Comparison of ENCODE assay signal across 1 cellular context in the genomic region with DNA sequence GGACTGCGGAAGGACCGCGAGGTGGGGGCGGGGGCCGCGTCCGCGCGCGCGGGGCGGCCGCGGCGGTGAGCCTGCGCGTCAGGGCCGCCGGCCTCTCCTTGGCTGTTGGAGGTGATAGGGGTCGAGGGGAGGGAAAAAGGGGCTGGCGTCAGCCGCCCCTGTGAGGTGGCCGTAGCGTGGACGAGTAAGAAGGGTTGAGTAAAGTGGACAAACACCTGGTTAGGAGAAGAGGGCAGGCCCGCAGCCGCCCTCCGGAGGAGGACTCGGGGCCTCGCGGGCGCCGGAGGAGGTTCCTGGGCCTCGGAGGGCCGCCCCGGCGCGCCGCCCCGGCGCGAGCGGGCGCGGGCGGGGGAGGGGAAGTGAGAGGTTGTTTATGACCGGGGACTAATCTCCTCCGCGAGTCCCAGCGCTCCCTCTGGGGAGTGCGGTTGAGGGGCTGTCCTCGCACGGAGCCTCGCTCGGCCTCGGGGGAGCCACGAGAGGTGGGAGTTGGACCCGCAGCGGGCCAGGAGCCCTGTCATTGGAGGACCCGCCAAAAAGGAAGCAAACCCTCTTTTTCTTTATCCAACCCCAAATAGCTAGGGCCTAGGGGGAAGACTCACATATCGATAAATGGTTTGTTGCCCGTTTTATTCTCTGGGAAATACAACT.
TF ChIP-seq lines count a peak whose summit lies in the region.

No MANE protein-coding gene starts in this region.

TF ChIP-seq in HepG2, 621 proteins besides CTCF, POLR2A, EP300 and RAD21 (continued from another document and continues in another):
- TF ChIP-seq, protein P1, sequence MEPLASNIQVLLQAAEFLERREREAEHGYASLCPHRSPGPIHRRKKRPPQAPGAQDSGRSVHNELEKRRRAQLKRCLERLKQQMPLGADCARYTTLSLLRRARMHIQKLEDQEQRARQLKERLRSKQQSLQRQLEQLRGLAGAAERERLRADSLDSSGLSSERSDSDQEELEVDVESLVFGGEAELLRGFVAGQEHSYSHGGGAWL (CRISPR knock-in tag; IDR thresholded peaks at IDR 0.05): peak; percentile 71; the same call in 1 of the 2 replicates
- no peak for TF ChIP-seq IKZF1 (IDR thresholded peaks at IDR 0.05)
- TF ChIP-seq ZNF383 (CRISPR knock-in tag; IDR thresholded peaks at IDR 0.05; ENCODE audit: borderline replicate concordance): no peak
- peak; percentile 72; the same call in 1 of the 2 replicates for TF ChIP-seq ZSCAN31 (CRISPR knock-in tag; IDR thresholded peaks at IDR 0.05; ENCODE audit: low read depth)
- TF ChIP-seq ZNF629 (CRISPR knock-in tag; conservative IDR thresholded peaks at IDR 0.05): no peak
- TF ChIP-seq AGO1 (IDR thresholded peaks at IDR 0.05; ENCODE audit: low read depth, low read length, poor library complexity, severe bottlenecking): no peak
- TF ChIP-seq SNAPC4 (CRISPR knock-in tag; IDR thresholded peaks at IDR 0.05): no peak
- no peak for TF ChIP-seq ZC3H4 (CRISPR knock-in tag; IDR thresholded peaks at IDR 0.05; ENCODE audit: borderline replicate concordance)
- TF ChIP-seq BRD4 (CRISPR knock-in tag; IDR thresholded peaks at IDR 0.05): no peak
- no peak for TF ChIP-seq CENPBD1 (CRISPR knock-in tag; IDR thresholded peaks at IDR 0.05; ENCODE audit: borderline replicate concordance, low read depth)
- no peak for TF ChIP-seq SOX5 (CRISPR knock-in tag; IDR thresholded peaks at IDR 0.05; ENCODE audit: borderline replicate concordance)
- no peak; the same call in 1 of the 2 replicates for TF ChIP-seq CCDC6 (CRISPR knock-in tag; IDR thresholded peaks at IDR 0.05)
- TF ChIP-seq ZBTB43 (CRISPR knock-in tag; conservative IDR thresholded peaks at IDR 0.05): no peak
- TF ChIP-seq, protein P2, sequence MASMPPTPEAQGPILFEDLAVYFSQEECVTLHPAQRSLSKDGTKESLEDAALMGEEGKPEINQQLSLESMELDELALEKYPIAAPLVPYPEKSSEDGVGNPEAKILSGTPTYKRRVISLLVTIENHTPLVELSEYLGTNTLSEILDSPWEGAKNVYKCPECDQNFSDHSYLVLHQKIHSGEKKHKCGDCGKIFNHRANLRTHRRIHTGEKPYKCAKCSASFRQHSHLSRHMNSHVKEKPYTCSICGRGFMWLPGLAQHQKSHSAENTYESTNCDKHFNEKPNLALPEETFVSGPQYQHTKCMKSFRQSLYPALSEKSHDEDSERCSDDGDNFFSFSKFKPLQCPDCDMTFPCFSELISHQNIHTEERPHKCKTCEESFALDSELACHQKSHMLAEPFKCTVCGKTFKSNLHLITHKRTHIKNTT (CRISPR knock-in tag; IDR thresholded peaks at IDR 0.05): no peak
- TF ChIP-seq HOXD1 (CRISPR knock-in tag; IDR thresholded peaks at IDR 0.05): 0 out of 2 replicates have a peak, but pooled peaks have one; percentile 50
- TF ChIP-seq ZNF251 (CRISPR knock-in tag; IDR thresholded peaks at IDR 0.05): no peak
- TF ChIP-seq CBX2 (IDR thresholded peaks at IDR 0.05; ENCODE audit: low read depth, low read length): no peak
- no peak for TF ChIP-seq CBX2 (CRISPR knock-in tag; IDR thresholded peaks at IDR 0.05; ENCODE audit: low read depth)
- peak; percentile 36; the same call in 1 of the 2 replicates for TF ChIP-seq GABPA (IDR thresholded peaks at IDR 0.05; ENCODE audit: low read depth, low read length)
- TF ChIP-seq GABPA (CRISPR knock-in tag; IDR thresholded peaks at IDR 0.05; ENCODE audit: low read depth): no peak
- TF ChIP-seq ELK4 (CRISPR knock-in tag; IDR thresholded peaks at IDR 0.05; ENCODE audit: borderline replicate concordance): no peak
- TF ChIP-seq YEATS2 (CRISPR knock-in tag; IDR thresholded peaks at IDR 0.05; ENCODE audit: borderline replicate concordance): no peak
- TF ChIP-seq SP5 (CRISPR knock-in tag; IDR thresholded peaks at IDR 0.05; ENCODE audit: borderline replicate concordance, low read depth): 0 out of 2 replicates have a peak, but pooled peaks have one; percentile 40
- no peak for TF ChIP-seq ZMYM2 (CRISPR knock-in tag; IDR thresholded peaks at IDR 0.05)
- TF ChIP-seq SSRP1 (CRISPR knock-in tag; IDR thresholded peaks at IDR 0.05): no peak
- TF ChIP-seq ZNF780A (CRISPR knock-in tag; IDR thresholded peaks at IDR 0.05): no peak
- 0 out of 2 replicates have a peak, but pooled peaks have one; percentile 34 for TF ChIP-seq KLF6 (CRISPR knock-in tag; IDR thresholded peaks at IDR 0.05)
- TF ChIP-seq ZNF331 (CRISPR knock-in tag; IDR thresholded peaks at IDR 0.05): no peak
- TF ChIP-seq ZFP41 (CRISPR knock-in tag; IDR thresholded peaks at IDR 0.05; ENCODE audit: borderline replicate concordance): no peak
- peak; percentile 78 for TF ChIP-seq RBFOX2 (IDR thresholded peaks at IDR 0.05; ENCODE audit: low read depth, low read length)
- no peak for TF ChIP-seq ZNF468 (CRISPR knock-in tag; IDR thresholded peaks at IDR 0.05)
- TF ChIP-seq ZNF318 (CRISPR knock-in tag; IDR thresholded peaks at IDR 0.05): no peak
- TF ChIP-seq, protein P3, sequence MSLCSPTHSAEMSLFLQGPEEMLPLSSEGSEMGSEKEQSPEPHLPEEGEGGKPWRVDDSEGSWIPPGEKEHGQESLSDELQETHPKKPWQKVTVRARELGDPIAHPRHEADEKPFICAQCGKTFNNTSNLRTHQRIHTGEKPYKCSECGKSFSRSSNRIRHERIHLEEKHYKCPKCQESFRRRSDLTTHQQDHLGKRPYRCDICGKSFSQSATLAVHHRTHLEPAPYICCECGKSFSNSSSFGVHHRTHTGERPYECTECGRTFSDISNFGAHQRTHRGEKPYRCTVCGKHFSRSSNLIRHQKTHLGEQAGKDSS (CRISPR knock-in tag; IDR thresholded peaks at IDR 0.05; ENCODE audit: borderline replicate concordance, low read depth): no peak
- TF ChIP-seq ZNF17 (CRISPR knock-in tag; IDR thresholded peaks at IDR 0.05): no peak
- TF ChIP-seq ZNF567 (CRISPR knock-in tag; IDR thresholded peaks at IDR 0.05; ENCODE audit: borderline replicate concordance): no peak
- TF ChIP-seq ZFX (CRISPR knock-in tag; IDR thresholded peaks at IDR 0.05; ENCODE audit: low read depth): peak; percentile 91
- TF ChIP-seq RNF2 (conservative IDR thresholded peaks at IDR 0.05; ENCODE audit: low read depth): no peak
- no peak for TF ChIP-seq ZBTB7A (CRISPR knock-in tag; IDR thresholded peaks at IDR 0.05)
- TF ChIP-seq, protein P4, sequence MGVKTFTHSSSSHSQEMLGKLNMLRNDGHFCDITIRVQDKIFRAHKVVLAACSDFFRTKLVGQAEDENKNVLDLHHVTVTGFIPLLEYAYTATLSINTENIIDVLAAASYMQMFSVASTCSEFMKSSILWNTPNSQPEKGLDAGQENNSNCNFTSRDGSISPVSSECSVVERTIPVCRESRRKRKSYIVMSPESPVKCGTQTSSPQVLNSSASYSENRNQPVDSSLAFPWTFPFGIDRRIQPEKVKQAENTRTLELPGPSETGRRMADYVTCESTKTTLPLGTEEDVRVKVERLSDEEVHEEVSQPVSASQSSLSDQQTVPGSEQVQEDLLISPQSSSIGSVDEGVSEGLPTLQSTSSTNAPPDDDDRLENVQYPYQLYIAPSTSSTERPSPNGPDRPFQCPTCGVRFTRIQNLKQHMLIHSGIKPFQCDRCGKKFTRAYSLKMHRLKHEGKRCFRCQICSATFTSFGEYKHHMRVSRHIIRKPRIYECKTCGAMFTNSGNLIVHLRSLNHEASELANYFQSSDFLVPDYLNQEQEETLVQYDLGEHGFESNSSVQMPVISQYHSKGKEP (CRISPR knock-in tag; IDR thresholded peaks at IDR 0.05): no peak
